8 cellular contexts compared by ENCODE assay signal in genomic region chr12:104462931-104463339, GRCh38. TPM values are rescaled to one million over a fixed set of nuclear protein-coding genes. Genes with fewer than 3 reads are reported as not detected.
DNase-seq lines count a peak whose midpoint lies in the region; ATAC-seq and TF ChIP-seq lines count a peak whose summit lies in the region.

No MANE protein-coding gene starts in this region.

- H3K4me3 ChIP-seq in adrenal gland (no peak overlapping the region), tibial artery (no peak overlapping the region)

- DNase-seq in T-helper 1 cell (peak in 3 of 5 donors; percentile 22 to 84 (median 37)), left ventricle myocardium superior (no peak), adrenal gland (no peak), NCI-H128 (lab: John Stamatoyannopoulos, UW; ENCODE audit: unreplicated experiment) (no peak), tibial artery (no peak)

- no peak for TF ChIP-seq CTCF in adrenal gland (IDR thresholded peaks at IDR 0.05)
- TF ChIP-seq CTCF in tibial artery (IDR thresholded peaks at IDR 0.05) = no peak

- H3K27me3 ChIP-seq in adrenal gland (no peaks in the 10 kb centered on the region), tibial artery (no peaks in the 10 kb centered on the region)

- no peak for TF ChIP-seq POLR2A in adrenal gland (IDR thresholded peaks at IDR 0.05)

- no peaks in the 10 kb centered on the region for H3K36me3 ChIP-seq in adrenal gland (replicated peaks in 1 of 2)
- no peaks in the 10 kb centered on the region for H3K36me3 ChIP-seq in tibial artery

- H3K4me1 ChIP-seq in adrenal gland (replicated peaks in 1 of 2) (peaks cover 11 to 62% of the 10 kb centered on the region in 2 donors), tibial artery (peaks cover 0 to 10% (median 3%) of the 10 kb centered on the region in 4 donors)

- intact Hi-C loops in left ventricle myocardium superior (cut with micrococcal nuclease) (no loop called here), adrenal gland (cut with DNase I) (loop anchor here in 1 of 2 donors (10.0 kb wide), 1 partner anchor 192 kb away; no protein-coding TSS in a partner anchor), tibial artery (cut with DNase I; ENCODE audit: low total_unique reads) (no loop called here)

- H3K27ac ChIP-seq in adrenal gland = peak overlapping the region in 2 of 5 donors; percentile 18 to 62
- H3K27ac ChIP-seq in tibial artery = peak overlapping the region in 1 of 2 donors; percentile 5

- 58 to 82% (median 70%) methylated on average over 1 of the region's 1 CpG for WGBS in adrenal gland, 4 donors

- no peaks in the 10 kb centered on the region for H3K9me3 ChIP-seq in adrenal gland (replicated peaks in 1 of 3)
- H3K9me3 ChIP-seq in tibial artery = no peaks in the 10 kb centered on the region

- ATAC-seq in GM18861 (IDR thresholded peaks at IDR 0.05; ENCODE audit: unreplicated experiment) = peak; percentile 52
- ATAC-seq in HG02884 (IDR thresholded peaks at IDR 0.05; ENCODE audit: unreplicated experiment) = peak; percentile 48
- peak; percentile 7 for ATAC-seq in left ventricle myocardium superior
- ATAC-seq in HG02623 (IDR thresholded peaks at IDR 0.05; ENCODE audit: unreplicated experiment) = no peak

RNA-seq across cellular contexts. Expression of gene CHST11, which starts 6.2 kb away (rescaled TPM):
- total RNA-seq in left ventricle myocardium superior (3.4 TPM), adrenal gland (10 to 100 TPM; 26.2 to 95.1 (median 38.3) TPM)
- 10 to 100 TPM in 1 of 3 donors, 1 to 10 TPM in 2; 6.2 to 17.8 (median 7.6) TPM for polyA plus RNA-seq in adrenal gland

Comparison
In these comparisons a context has a peak if more than half of its experiments do, and no peak if none do; other contexts are left out.
1. DNase-seq: peak in T-helper 1 cell (3 of 5); none in left ventricle myocardium superior (single experiment), adrenal gland (0 of 7), NCI-H128 (single experiment) and tibial artery (0 of 2).